ENCODE assay signal across 9 cellular contexts in genomic region chr7:143892527-143893300, GRCh38. TPM values are rescaled to one million over a fixed set of nuclear protein-coding genes. Genes with fewer than 3 reads are reported as not detected.
DNase-seq lines count a peak whose midpoint lies in the region; ATAC-seq and TF ChIP-seq lines count a peak whose summit lies in the region.
"Had no signal": no experiment of that assay in that cellular context is flagged by ENCODE, and none has a peak within 500 bp of the region (broad histone marks: within the 10 kb centered on the region; RNA-seq: fewer than 3 reads in every experiment).

No MANE protein-coding gene starts in this region.

- no peaks in the 10 kb centered on the region for H3K27me3 ChIP-seq in spleen (replicated peaks in 1 of 7)
- H3K27me3 ChIP-seq: SJCRH30 had no signal

- peaks cover 0 to 12% (median 0%) of the 10 kb centered on the region in 6 donors for H3K36me3 ChIP-seq in spleen

- no peak for TF ChIP-seq CTCF in spleen (IDR thresholded peaks at IDR 0.05 in 8 of 11, conservative IDR thresholded peaks at IDR 0.05 in 3 of 11)

- intact Hi-C loops in spleen (cut with DNase I; ENCODE audit: low total_unique reads) = no loop called here
- intact Hi-C loops in left ventricle myocardium superior (cut with micrococcal nuclease) = no loop called here

- WGBS in spleen, 5 donors = 78 to 90% (median 84%) methylated on average over 5 of the region's 5 CpGs

- no peak for TF ChIP-seq POLR2A in erythroblast (IDR thresholded peaks at IDR 0.05; ENCODE audit: low read length)
- no peak for TF ChIP-seq POLR2A in spleen (IDR thresholded peaks at IDR 0.05)

- no peaks in the 10 kb centered on the region for H3K4me1 ChIP-seq in spleen
- H3K4me1 ChIP-seq: SJCRH30 had no signal

- no peak overlapping the region for H3K27ac ChIP-seq in spleen
- H3K27ac ChIP-seq: SJCRH30 had no signal

- H3K4me3 ChIP-seq in spleen = no peak overlapping the region
- H3K4me3 ChIP-seq: SJCRH30 had no signal

- ATAC-seq in GM18868 (IDR thresholded peaks at IDR 0.05; ENCODE audit: unreplicated experiment) (peak; percentile 99), HG02970 (IDR thresholded peaks at IDR 0.05; ENCODE audit: low FRiP score, unreplicated experiment) (peak; percentile 99), left ventricle myocardium superior (no peak)

- DNase-seq in COR-L47 (lab: John Stamatoyannopoulos, UW) (peak; percentile 23), NCI-H526 (lab: John Stamatoyannopoulos, UW) (peak; percentile 24 to 78), erythroblast (lab: John Stamatoyannopoulos, UW) (peak; percentile 63 to 78), spleen (no peak), left ventricle myocardium superior (no peak), Ammon's horn (ENCODE audit: low spot score) (no peak)

- peaks cover 0 to 32% (median 15%) of the 10 kb centered on the region in 8 donors for H3K9me3 ChIP-seq in spleen

RNA-seq across cellular contexts. Expression of gene TCAF1, which starts 9.3 kb away (rescaled TPM):
- total RNA-seq in spleen (10 to 100 TPM; 22.7 to 39.6 (median 30.8) TPM), left ventricle myocardium superior (35.9 TPM)
- polyA plus RNA-seq in spleen = 1 to 10 TPM; 3.8 to 5.9 (median 4.6) TPM

RNA-seq across cellular contexts. Expression of gene OR2F2, which starts 42.3 kb away (rescaled TPM):
- total RNA-seq in spleen (not detected), left ventricle myocardium superior (not detected)
- not detected for polyA plus RNA-seq in spleen
- total RNA-seq: SJCRH30 had no signal

Comparison
In these comparisons a context has a peak if more than half of its experiments do, and no peak if none do; other contexts are left out.
1. DNase-seq: peak in COR-L47 (single experiment), NCI-H526 (2 of 2) and erythroblast (2 of 2); none in spleen (single experiment), left ventricle myocardium superior (single experiment) and Ammon's horn (single experiment).